Comparison of ENCODE assay signal across 17 cellular contexts in the genomic region with DNA sequence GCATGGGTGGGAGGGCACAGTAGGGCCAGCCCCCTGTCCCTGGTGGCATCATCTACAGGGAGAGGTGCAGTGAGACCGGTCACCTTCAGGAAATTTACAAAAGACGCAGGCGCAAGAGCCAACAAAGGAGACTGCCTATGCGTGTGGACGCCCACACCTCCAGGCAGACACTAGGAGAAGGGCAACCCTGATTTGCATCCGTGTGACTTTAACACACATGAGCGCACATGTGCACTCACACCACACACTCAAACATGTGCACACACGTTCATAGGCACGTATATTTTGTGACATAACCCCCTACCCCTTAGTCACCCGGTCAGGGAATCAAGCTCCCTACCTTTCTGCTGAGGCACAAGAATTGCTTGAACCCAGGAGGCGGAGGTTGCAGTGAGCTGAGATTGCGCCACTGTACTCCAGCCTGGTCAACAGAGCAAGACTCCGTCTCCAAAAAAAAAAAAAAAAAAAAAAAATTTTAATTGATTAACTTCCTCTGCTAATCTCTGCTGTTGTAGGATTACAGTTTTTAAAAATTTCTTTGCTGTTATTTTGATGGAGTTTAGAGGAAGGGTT.
"Had no signal": no experiment of that assay in that cellular context is flagged by ENCODE, and none has a peak within 500 bp of the region (broad histone marks: within the 10 kb centered on the region; RNA-seq: fewer than 3 reads in every experiment).

No MANE protein-coding gene starts in this region.

- H3K4me3 ChIP-seq: right atrium auricular region, suprapubic skin had no signal

- H3K36me3 ChIP-seq: gastroesophageal sphincter, right atrium auricular region, suprapubic skin had no signal

- DNase-seq: activated CD4-positive, alpha-beta T cell treated with anti-CD3 and anti-CD28 coated beads, Interleukin-2, amount 50 U/mL, for 48 hours; activated CD8-positive, alpha-beta memory T cell treated with anti-CD3 and anti-CD28 coated beads, Interleukin-2, amount 10 ng/mL, durations not matched to agents 7 days and 5 days; activated naive CD4-positive, alpha-beta T cell treated with anti-CD3 and anti-CD28 coated beads for 36 hours; activated T-cell treated with anti-CD3 and anti-CD28 coated beads, Interleukin-2, amount 50 U/mL, for 1 hour; erythroblast; left colon; naive B cell; small intestine; stimulated activated CD4-positive, alpha-beta T cell treated with anti-CD3 and anti-CD28 coated beads, Interleukin-4, amount 100 ng/mL, for 24 hours; stimulated activated naive CD8-positive, alpha-beta T cell treated with anti-CD3 and anti-CD28 coated beads, Interleukin-15, Interleukin-2, amounts not matched to agents 100 U/mL and 50 U/mL, for 24 hours; T-helper 1 cell; T1000 had no signal

- FAIRE-seq: astrocyte, small intestine had no signal

- H3K9me3 ChIP-seq: gastroesophageal sphincter, right atrium auricular region, suprapubic skin had no signal

- H3K27me3 ChIP-seq: gastroesophageal sphincter, right atrium auricular region, suprapubic skin had no signal

- ATAC-seq: activated CD8-positive, alpha-beta memory T cell treated with anti-CD3 and anti-CD28 coated beads, Interleukin-2, amount 10 ng/mL, durations not matched to agents 7 days and 5 days; gastroesophageal sphincter; left colon; stimulated activated naive CD8-positive, alpha-beta T cell treated with anti-CD3 and anti-CD28 coated beads, Interleukin-15, Interleukin-2, amounts not matched to agents 100 U/mL and 50 U/mL, for 24 hours had no signal

- H3K27ac ChIP-seq: right atrium auricular region, suprapubic skin, VCaP had no signal
